In genomic region chr2:217326238-217327022, GRCh38 we compare ENCODE assay signal across 18 cellular contexts.
DNase-seq lines count a peak whose midpoint lies in the region; ATAC-seq and TF ChIP-seq lines count a peak whose summit lies in the region.
"Had no signal": no experiment of that assay in that cellular context is flagged by ENCODE, and none has a peak within 500 bp of the region (broad histone marks: within the 10 kb centered on the region; RNA-seq: fewer than 3 reads in every experiment).

No MANE protein-coding gene starts in this region.

- H3K27me3 ChIP-seq in GM23338 (ENCODE audit: insufficient read depth), result no peaks in the 10 kb centered on the region
- H3K27me3 ChIP-seq in SK-N-SH (ENCODE audit: insufficient read depth), result no peaks in the 10 kb centered on the region
- peaks cover 4% of the 10 kb centered on the region; the same call in 1 of the 2 replicates for H3K27me3 ChIP-seq in Karpas-422 (ENCODE audit: low read length)
- H3K27me3 ChIP-seq: tibial artery had no signal

- H3K9ac ChIP-seq in SK-N-SH (no peak overlapping the region), Karpas-422 (ENCODE audit: low read length) (no peak overlapping the region)

- no peaks in the 10 kb centered on the region for H3F3A ChIP-seq in GM23338 (replicated peaks; ENCODE audit: low read depth)
- H3F3A ChIP-seq in SK-N-SH (replicated peaks; ENCODE audit: insufficient read depth), result no peaks in the 10 kb centered on the region

- no peaks in the 10 kb centered on the region for H3K36me3 Mint-ChIP-seq in GM23338 (ENCODE audit: low read depth)

- H3K4me1 Mint-ChIP-seq in GM23338, result peaks cover 18% of the 10 kb centered on the region
- H3K4me1 Mint-ChIP-seq: CD4-positive, CD25-positive, alpha-beta regulatory T cell had no signal

- H3K4me3 ChIP-seq in GM23338 (no peak overlapping the region), SK-N-SH (ENCODE audit: low read depth in 2 of 2, low read length in 1 of 2) (no peak overlapping the region), Karpas-422 (ENCODE audit: low read length) (no peak overlapping the region)
- H3K4me3 ChIP-seq: heart left ventricle, tibial artery had no signal

- peak; percentile 28 for DNase-seq in DMS 273 (lab: John Stamatoyannopoulos, UW; ENCODE audit: unreplicated experiment)
- DNase-seq in DMS 273 treated with DMSO at 0.1 percent for 48 hours (lab: John Stamatoyannopoulos, UW), result no peak
- no peak for DNase-seq in GM23338 (ENCODE audit: low spot score)
- DNase-seq in SK-N-SH, result peak; percentile 5
- peak; percentile 63 for DNase-seq in myocyte (ENCODE audit: low read depth)
- DNase-seq in SKM-1 treated with dmso at 0.1 percent for 144 hours (lab: John Stamatoyannopoulos, UW; ENCODE audit: unreplicated experiment), result no peak
- no peak for DNase-seq in Karpas-422
- DNase-seq in activated CD4-positive, alpha-beta T cell treated with anti-CD3 and anti-CD28 coated beads for 1 hour, result no peak
- DNase-seq: activated effector memory CD4-positive, alpha-beta T cell treated with Interleukin-2 at 50 U/mL for 16 hours; aorta; CD4-positive, CD25-positive, alpha-beta regulatory T cell; heart left ventricle; mesenchymal stem cell; NCI-H345; small intestine; tibial artery had no signal

- no peaks in the 10 kb centered on the region for H3K9me2 ChIP-seq in GM23338 (ENCODE audit: insufficient read depth)
- H3K9me2 ChIP-seq in SK-N-SH, result no peaks in the 10 kb centered on the region
- no peaks in the 10 kb centered on the region for H3K9me2 ChIP-seq in Karpas-422 (replicated peaks; ENCODE audit: insufficient read depth, low read length)

- TF ChIP-seq CTCF in GM23338 (conservative IDR thresholded peaks at IDR 0.05; ENCODE audit: low read depth in 2 of 2), result no peak
- no peak for TF ChIP-seq CTCF in SK-N-SH (IDR thresholded peaks at IDR 0.05)

- no peaks in the 10 kb centered on the region for H3K9me3 ChIP-seq in SK-N-SH
- H3K9me3 ChIP-seq in Karpas-422 (ENCODE audit: low read length), result no peaks in the 10 kb centered on the region
- H3K9me3 ChIP-seq: tibial artery had no signal

- peaks cover 5% of the 10 kb centered on the region for H3K4me1 ChIP-seq in GM23338 (ENCODE audit: insufficient read depth)
- peaks cover 5 to 37% of the 10 kb centered on the region in 2 experiments; a peak in 3 of 4 replicates for H3K4me1 ChIP-seq in SK-N-SH (ENCODE audit: control insufficient read depth in 1 of 2, insufficient read depth in 2 of 2, low read depth in 1 of 2, low read length in 1 of 2)
- no peaks in the 10 kb centered on the region for H3K4me1 ChIP-seq in Karpas-422 (ENCODE audit: low read length)

- CTCF ChIA-PET in SK-N-SH (lab: Yijun Ruan, JAX), result interaction anchor here (1.2 to 1.3 kb wide), 2 partner anchors 387 to 632 kb away, joined by 4 read pairs; partner anchors contain the start of gene IGFBP5

- TF ChIP-seq EP300 in SK-N-SH (IDR thresholded peaks at IDR 0.05; ENCODE audit: borderline replicate concordance in 1 of 2, low read depth in 1 of 2, low read length in 1 of 2), result no peak

- TF ChIP-seq RAD21 in SK-N-SH (IDR thresholded peaks at IDR 0.05; ENCODE audit: low read length), result 0 out of 2 replicates have a peak, but pooled peaks have one; percentile 7

- H3K4me2 ChIP-seq in GM23338 (no peak overlapping the region), SK-N-SH (no peak overlapping the region), Karpas-422 (ENCODE audit: low read depth, low read length, poor library complexity, severe bottlenecking) (no peak overlapping the region)

- no peak overlapping the region for H3K27ac Mint-ChIP-seq in GM23338

- no peaks in the 10 kb centered on the region for H3K36me3 ChIP-seq in GM23338 (ENCODE audit: insufficient read depth)
- H3K36me3 ChIP-seq in SK-N-SH (replicated peaks in 1 of 2; ENCODE audit: control insufficient read depth in 1 of 2, insufficient read depth in 2 of 2, low read length in 1 of 2), result no peaks in the 10 kb centered on the region
- no peaks in the 10 kb centered on the region for H3K36me3 ChIP-seq in Karpas-422 (ENCODE audit: insufficient read depth, low read length)
- H3K36me3 ChIP-seq: heart left ventricle, tibial artery had no signal

- no peak for ATAC-seq in GM23338

- 88% methylated on average over 1 of the region's 1 CpG for WGBS in SK-N-SH (ENCODE audit: low lambda C conversion rate)

- H3K9me3 Mint-ChIP-seq in GM23338, result peaks cover 3% of the 10 kb centered on the region; the same call in 1 of the 3 replicates

- H2AFZ ChIP-seq in GM23338, result peak overlapping the region; percentile 5; the same call in 1 of the 2 replicates
- no peak overlapping the region for H2AFZ ChIP-seq in SK-N-SH (ENCODE audit: low read depth)
- no peak overlapping the region for H2AFZ ChIP-seq in Karpas-422 (ENCODE audit: low read length)

- POLR2A ChIA-PET in SK-N-SH (lab: Yijun Ruan, JAX), result no interaction called here

- H3K79me2 ChIP-seq in GM23338 (replicated peaks; ENCODE audit: insufficient read depth) (no peaks in the 10 kb centered on the region), SK-N-SH (ENCODE audit: insufficient read depth) (no peaks in the 10 kb centered on the region), Karpas-422 (ENCODE audit: low read length) (no peaks in the 10 kb centered on the region)

- no peak overlapping the region for H3K27ac ChIP-seq in GM23338 (ENCODE audit: low read depth)
- no peak overlapping the region; a peak in 1 of 4 replicates for H3K27ac ChIP-seq in SK-N-SH (ENCODE audit: low read depth in 2 of 2, low read length in 1 of 2)
- H3K27ac ChIP-seq in Karpas-422 (ENCODE audit: low read length), result no peak overlapping the region
- H3K27ac ChIP-seq: 22Rv1, heart left ventricle, tibial artery, VCaP had no signal

- no peaks in the 10 kb centered on the region for H3K27me3 Mint-ChIP-seq in GM23338 (ENCODE audit: insufficient read depth, low read depth, poor library complexity)
- H3K27me3 Mint-ChIP-seq: CD4-positive, CD25-positive, alpha-beta regulatory T cell had no signal

- H4K20me1 ChIP-seq in GM23338 (replicated peaks; ENCODE audit: insufficient read depth), result no peaks in the 10 kb centered on the region
- H4K20me1 ChIP-seq in SK-N-SH (ENCODE audit: insufficient read depth), result no peaks in the 10 kb centered on the region
- no peaks in the 10 kb centered on the region for H4K20me1 ChIP-seq in Karpas-422 (ENCODE audit: insufficient read depth, low read depth, low read length)

- H3K4me3 Mint-ChIP-seq in GM23338, result no peak overlapping the region

TF ChIP-seq in GM23338, 12 proteins besides CTCF, POLR2A, EP300 and RAD21:
- no peak for TF ChIP-seq POLR2AphosphoS5 (IDR thresholded peaks at IDR 0.05; ENCODE audit: low read depth)
- TF ChIP-seq CREB1 (CRISPR knock-in tag; IDR thresholded peaks at IDR 0.05; ENCODE audit: low read depth), result no peak
- TF ChIP-seq EZH2phosphoT487 (IDR thresholded peaks at IDR 0.05; ENCODE audit: unreplicated experiment), result no peak
- no peak for TF ChIP-seq ZNF331 (CRISPR knock-in tag; IDR thresholded peaks at IDR 0.05; ENCODE audit: low read depth)
- no peak for TF ChIP-seq ETS1 (IDR thresholded peaks at IDR 0.05)
- no peak for TF ChIP-seq STAT1 (IDR thresholded peaks at IDR 0.05; ENCODE audit: unreplicated experiment)
- no peak for TF ChIP-seq EZH2 (IDR thresholded peaks at IDR 0.05; ENCODE audit: low read depth, unreplicated experiment)

TF ChIP-seq in SK-N-SH, 30 proteins besides CTCF, POLR2A, EP300 and RAD21:
- TF ChIP-seq GATA2 (CRISPR knock-in tag; IDR thresholded peaks at IDR 0.05) (peak; percentile 34; the same call in 1 of the 2 replicates), NFIC (IDR thresholded peaks at IDR 0.05; ENCODE audit: borderline replicate concordance) (no peak)
- TF ChIP-seq, protein P1, sequence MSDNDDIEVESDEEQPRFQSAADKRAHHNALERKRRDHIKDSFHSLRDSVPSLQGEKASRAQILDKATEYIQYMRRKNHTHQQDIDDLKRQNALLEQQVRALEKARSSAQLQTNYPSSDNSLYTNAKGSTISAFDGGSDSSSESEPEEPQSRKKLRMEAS (IDR thresholded peaks at IDR 0.05; ENCODE audit: low read depth), result no peak
TF ChIP-seq in SK-N-SH: peak in this region for 1.

Comparison
In these comparisons a context has a peak if more than half of its experiments do, and no peak if none do; other contexts are left out.
1. DNase-seq: peak in DMS 273 (single experiment), SK-N-SH (single experiment) and myocyte (single experiment); none in DMS 273 treated with DMSO at 0.1 percent for 48 hours (single experiment), GM23338 (single experiment), SKM-1 treated with dmso at 0.1 percent for 144 hours (single experiment), Karpas-422 (single experiment) and activated CD4-positive, alpha-beta T cell treated with anti-CD3 and anti-CD28 coated beads for 1 hour (single experiment).